28 cellular contexts compared by ENCODE assay signal in genomic region chr12:107254258-107254856, GRCh38.
"Had no signal": no experiment of that assay in that cellular context is flagged by ENCODE, and none has a peak within 500 bp of the region (broad histone marks: within the 10 kb centered on the region; RNA-seq: fewer than 3 reads in every experiment).

No MANE protein-coding gene starts in this region.

- H3K4me1 ChIP-seq: left lung, lower lobe of right lung, pancreas, prostate gland, suprapubic skin, tibial artery, upper lobe of right lung had no signal

- DNase-seq: hypothalamus; immature natural killer cell; kidney; left colon; left lung; lower lobe of right lung; mammary epithelial cell; mesenchymal stem cell; naive B cell; natural killer cell; nephron progenitor cell; pancreas; posterior cingulate gyrus; retina; right cardiac atrium; stimulated activated CD4-positive, alpha-beta T cell treated with anti-CD3 and anti-CD28 coated beads, Interleukin-12 subunit alpha, Interleukin-12 subunit beta, amount 100 ng/mL, for 4 hours; stimulated activated CD4-positive, alpha-beta T cell treated with anti-CD3 and anti-CD28 coated beads, Interleukin-15, amount 100 ng/mL, for 24 hours; stimulated activated CD4-positive, alpha-beta T cell treated with anti-CD3 and anti-CD28 coated beads, Interleukin-2, amount 100 ng/mL, for 24 hours; stimulated activated CD4-positive, alpha-beta T cell treated with anti-CD3 and anti-CD28 coated beads, Interleukin-4, amount 100 ng/mL, for 1 hour; stimulated activated naive CD4-positive, alpha-beta T cell; tibial artery; upper lobe of right lung had no signal

- H3K27me3 ChIP-seq: pancreas, tibial artery, upper lobe of right lung had no signal

- H3K36me3 ChIP-seq: left lung, lower lobe of right lung, pancreas, prostate gland, suprapubic skin, thoracic aorta, tibial artery, upper lobe of right lung had no signal

- H3K9me3 ChIP-seq: left lung, lower lobe of right lung, pancreas, prostate gland, suprapubic skin, thoracic aorta, upper lobe of right lung had no signal

- H3K4me3 ChIP-seq: left lung, lower lobe of right lung, pancreas, prostate gland, skin epidermis, suprapubic skin, thoracic aorta, tibial artery, upper lobe of right lung had no signal

- H3K27ac ChIP-seq: left lung, lower lobe of right lung, pancreas, prostate gland, skin epidermis, suprapubic skin, thoracic aorta, tibial artery, upper lobe of right lung had no signal

- FAIRE-seq: islet of Langerhans, kidney, pancreas, urothelium cell line had no signal
